In the genomic region with DNA sequence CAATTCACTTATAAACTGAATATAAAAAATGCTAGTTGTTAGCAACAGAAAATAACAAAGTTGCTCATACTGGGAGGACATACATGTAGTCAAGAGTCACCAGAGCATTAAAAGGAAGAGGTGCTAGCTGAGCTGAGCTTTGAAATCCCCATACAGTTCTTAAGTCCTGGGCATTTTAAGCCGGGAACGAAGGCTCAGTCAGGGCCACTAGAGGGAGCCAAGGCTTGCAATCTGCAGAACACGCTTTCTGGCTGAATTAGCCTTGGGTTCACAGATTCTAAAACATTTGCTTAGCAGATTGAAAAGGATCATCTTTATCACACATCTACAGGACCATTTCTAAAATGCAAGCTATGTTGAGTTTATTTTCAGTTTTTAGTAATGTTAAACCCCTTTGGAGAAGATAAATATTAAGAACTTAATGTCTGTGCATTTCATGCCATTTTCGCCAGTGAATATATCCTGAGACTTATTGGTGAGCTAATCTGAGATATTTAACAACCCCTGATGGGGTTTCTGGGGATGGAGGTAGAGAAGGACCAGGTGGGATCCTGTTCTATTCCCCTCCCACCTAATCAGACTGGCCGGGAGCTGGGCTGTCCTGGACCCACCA, we compare ENCODE assay signal across 8 cellular contexts. TPM values are rescaled to one million over a fixed set of nuclear protein-coding genes. Genes with fewer than 3 reads are reported as not detected.
A peak's percentile ranks its signal among the peaks of the same experiment; 100 is the strongest.
DNase-seq lines count a peak whose midpoint lies in the region; ATAC-seq, FAIRE-seq and TF ChIP-seq lines count a peak whose summit lies in the region.

No MANE protein-coding gene starts in this region.

- no peaks in the 10 kb centered on the region for H3K9me2 ChIP-seq in PC-3 (replicated peaks; ENCODE audit: low read length)

- DNase-seq in SIG-M5 treated with dmso at 0.1 percent for 504 hours (lab: John Stamatoyannopoulos, UW; ENCODE audit: unreplicated experiment), result peak; percentile 53
- DNase-seq in SIG-M5 (lab: John Stamatoyannopoulos, UW), result no peak
- DNase-seq in Jurkat, Clone E6-1 (ENCODE audit: low read depth, low spot score), result peak; percentile 94
- peak; percentile 79 for DNase-seq in PC-3
- peak; percentile 17 for DNase-seq in activated T-helper 9 cell treated with anti-CD3 and anti-CD28 coated beads, Interleukin-2, amount 50 U/mL, for 16 hours (ENCODE audit: low read depth)
- peak; percentile 26 to 58 for DNase-seq in frontal cortex (ENCODE audit: low spot score in 2 of 2)
- DNase-seq in pancreas, result peak in 5 of 6 donors; percentile 29 to 67 (median 43)
- peak; percentile 62 to 63 for DNase-seq in uterus

- 33 to 34% methylated on average over 5 of the region's 5 CpGs for WGBS in pancreas, 2 donors

- BruUV-seq in PC-3 (replicated peaks; lab: Mats Ljungman, UMichigan), result no TSS peak

- TF ChIP-seq POLR2A in uterus (IDR thresholded peaks at IDR 0.05), result no peak

- no peaks in the 10 kb centered on the region for H3F3A ChIP-seq in PC-3 (ENCODE audit: low read length, unreplicated experiment)

- H2AFZ ChIP-seq in PC-3 (ENCODE audit: low read length), result no peak overlapping the region

- H3K9ac ChIP-seq in PC-3 (ENCODE audit: low read length), result no peak overlapping the region

- CTCF ChIA-PET in PC-3 (lab: Charles Lee), result interaction anchor here (0.5 to 0.6 kb wide), 6 partner anchors 12 to 416 kb away, joined by 3 to 6 read pairs (median 3); no protein-coding TSS in a partner anchor

- H3K4me1 ChIP-seq in PC-3 (ENCODE audit: insufficient read depth, low read length) (peaks cover 17% of the 10 kb centered on the region; the same call in 1 of the 2 replicates), pancreas (no peaks in the 10 kb centered on the region), uterus (no peaks in the 10 kb centered on the region)

- H3K27ac ChIP-seq in PC-3 (ENCODE audit: low read length) (no peak overlapping the region), pancreas (no peak overlapping the region), uterus (no peak overlapping the region)

- no peaks in the 10 kb centered on the region for H3K36me3 ChIP-seq in PC-3 (ENCODE audit: low read depth, low read length)
- no peaks in the 10 kb centered on the region for H3K36me3 ChIP-seq in pancreas
- H3K36me3 ChIP-seq in uterus, result no peaks in the 10 kb centered on the region

- POLR2A ChIA-PET in PC-3 (lab: Charles Lee; ENCODE audit: unreplicated experiment), result no interaction called here

- H3K79me2 ChIP-seq in PC-3 (ENCODE audit: low read length), result no peaks in the 10 kb centered on the region

- H3K9me3 ChIP-seq in PC-3 (ENCODE audit: low read length) (no peaks in the 10 kb centered on the region), pancreas (no peaks in the 10 kb centered on the region), uterus (no peaks in the 10 kb centered on the region)

- H3K4me2 ChIP-seq in PC-3 (ENCODE audit: low read length), result no peak overlapping the region

- no peak overlapping the region for H3K4me3 ChIP-seq in Jurkat, Clone E6-1 (ENCODE audit: low read length)
- H3K4me3 ChIP-seq in PC-3 (ENCODE audit: low read length) (no peak overlapping the region), pancreas (no peak overlapping the region), uterus (no peak overlapping the region)

- H3K27me3 ChIP-seq in PC-3 (ENCODE audit: low read length) (no peaks in the 10 kb centered on the region), pancreas (no peaks in the 10 kb centered on the region), uterus (no peaks in the 10 kb centered on the region)

- TF ChIP-seq CTCF in PC-3 (conservative IDR thresholded peaks at IDR 0.05; ENCODE audit: low read depth, low read length), result peak; percentile 84
- peak; percentile 59 to 74 (median 66) for TF ChIP-seq CTCF in pancreas (IDR thresholded peaks at IDR 0.05)
- TF ChIP-seq CTCF in uterus (IDR thresholded peaks at IDR 0.05), result peak; percentile 68 to 82 (median 68)

- intact Hi-C loops in PC-3 (cut with micrococcal nuclease), result loop anchor here (2.0 to 10.0 kb wide), 5 partner anchors 154 to 816 kb away; no protein-coding TSS in a partner anchor
- intact Hi-C loops in pancreas (cut with DNase I), result loop anchor here in 2 of 3 donors (10.0 kb wide), 1 partner anchor 814 kb away; no protein-coding TSS in a partner anchor
- intact Hi-C loops in uterus (cut with DNase I; ENCODE audit: low total_unique reads), result loop anchor here (10.0 kb wide), 2 partner anchors 384 to 1034 kb away; no protein-coding TSS in a partner anchor

- FAIRE-seq in frontal cortex (lab: Jason Lieb, UNC) (no peak), pancreas (lab: Jason Lieb, UNC) (peak; percentile 54)

- ATAC-seq in PC-3 (peak; percentile 61), pancreas (peak; percentile 75 to 95 (median 90))

- H4K20me1 ChIP-seq in PC-3 (ENCODE audit: low read length), result no peaks in the 10 kb centered on the region

RNA-seq across cellular contexts. Expression of gene MNS1, which starts 26.3 kb away (rescaled TPM):
- 1.3 TPM for polyA plus RNA-seq in Jurkat, Clone E6-1 (2012; ENCODE audit: insufficient read depth, insufficient read length)
- total RNA-seq in PC-3 (2014; rRNA removed), result 2.6 and 4.3 TPM in 2 replicates
- 1.2 TPM for total RNA-seq in frontal cortex
- 1 to 10 TPM in 5 of 6 donors, under 1 TPM in 1; 0.54 to 2.4 (median 1.4) TPM for total RNA-seq in pancreas
- 1 to 10 TPM; 1.4 to 2.3 TPM for polyA plus RNA-seq in pancreas
- 1 to 10 TPM in 3 of 4 donors, not detected in 1; 2.3 to 6.7 (median 4.6) TPM for total RNA-seq in uterus
